ENCODE assay signal across 8 cellular contexts in the genomic region with DNA sequence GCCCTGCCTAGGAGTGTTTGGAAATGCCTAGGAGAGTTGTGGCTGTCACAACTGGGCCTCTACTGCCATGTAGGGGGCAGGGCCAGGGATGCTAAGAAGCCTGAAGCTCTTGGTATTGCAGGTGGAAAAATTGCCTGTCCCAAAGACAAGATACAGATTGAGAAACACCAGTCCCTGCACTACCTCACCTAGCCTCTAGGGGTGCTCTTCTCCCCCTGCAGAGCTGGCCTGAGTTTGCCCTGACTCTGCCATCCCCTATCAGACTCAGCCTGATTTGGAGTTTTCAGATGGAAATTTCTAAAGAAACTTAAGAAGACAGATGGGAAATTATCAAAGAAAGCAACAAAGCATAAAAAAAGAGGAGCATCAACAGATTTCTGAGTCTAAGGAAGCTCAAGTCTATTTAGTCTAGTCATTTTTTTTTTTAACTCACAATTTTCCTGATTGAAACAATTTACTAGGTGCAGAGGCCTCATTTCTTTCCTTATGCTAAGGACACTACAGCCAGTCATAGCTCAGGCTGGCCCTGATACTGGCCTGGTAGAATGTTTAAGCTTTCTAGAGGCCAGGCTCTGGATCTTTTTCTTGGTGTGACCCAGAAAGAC.
DNase-seq lines count a peak whose midpoint lies in the region; ATAC-seq and TF ChIP-seq lines count a peak whose summit lies in the region.

No MANE protein-coding gene starts in this region.

- no peak overlapping the region for H2AFZ ChIP-seq in Karpas-422 (ENCODE audit: low read length)

- no peak overlapping the region for H3K9ac ChIP-seq in Karpas-422 (ENCODE audit: low read length)

- H3K9me3 ChIP-seq in Karpas-422 (ENCODE audit: low read length) (no peaks in the 10 kb centered on the region), ascending aorta (no peaks in the 10 kb centered on the region)

- ATAC-seq in HG02981 (IDR thresholded peaks at IDR 0.05; ENCODE audit: unreplicated experiment) (no peak), HG02763 (IDR thresholded peaks at IDR 0.05; ENCODE audit: unreplicated experiment) (no peak)

- no peak overlapping the region for H3K27ac ChIP-seq in Karpas-422 (ENCODE audit: low read length)
- no peak overlapping the region for H3K27ac ChIP-seq in ascending aorta

- H3K79me2 ChIP-seq in Karpas-422 (ENCODE audit: low read length), result no peaks in the 10 kb centered on the region

- peak; percentile 44 to 75 (median 71) for TF ChIP-seq CTCF in ascending aorta (IDR thresholded peaks at IDR 0.05)

- H4K20me1 ChIP-seq in Karpas-422 (ENCODE audit: insufficient read depth, low read depth, low read length), result no peaks in the 10 kb centered on the region

- H3K4me3 ChIP-seq in Karpas-422 (ENCODE audit: low read length), result no peak overlapping the region
- no peak overlapping the region for H3K4me3 ChIP-seq in ascending aorta

- H3K9me2 ChIP-seq in Karpas-422 (replicated peaks; ENCODE audit: insufficient read depth, low read length), result no peaks in the 10 kb centered on the region

- H3K27me3 ChIP-seq in Karpas-422 (ENCODE audit: low read length) (no peaks in the 10 kb centered on the region), ascending aorta (no peaks in the 10 kb centered on the region)

- intact Hi-C loops in ascending aorta (cut with DNase I), result no loop called here

- no peaks in the 10 kb centered on the region for H3K4me1 ChIP-seq in Karpas-422 (ENCODE audit: low read length)
- H3K4me1 ChIP-seq in ascending aorta, result no peaks in the 10 kb centered on the region

- H3K4me2 ChIP-seq in Karpas-422 (ENCODE audit: low read depth, low read length, poor library complexity, severe bottlenecking), result no peak overlapping the region

- H3K36me3 ChIP-seq in Karpas-422 (ENCODE audit: insufficient read depth, low read length) (no peaks in the 10 kb centered on the region), ascending aorta (no peaks in the 10 kb centered on the region)

- DNase-seq in Daoy (ENCODE audit: low read depth) (peak; percentile 44), Karpas-422 (peak; percentile 82), SW480 (ENCODE audit: low spot score) (peak; percentile 53), ascending aorta (ENCODE audit: low spot score in 2 of 2) (no peak), iPS-NIHi11 (ENCODE audit: low spot score) (peak; percentile 68)
- DNase-seq in stimulated activated CD4-positive, alpha-beta T cell treated with anti-CD3 and anti-CD28 coated beads, Interleukin-1b, Interleukin-23, amount 100 ng/mL, for 4 hours (ENCODE audit: low read depth in 2 of 2), result peak; percentile 25 to 39

Comparison
In these comparisons a context has a peak if more than half of its experiments do, and no peak if none do; other contexts are left out.
1. DNase-seq: peak in Daoy (single experiment), Karpas-422 (single experiment), SW480 (single experiment), iPS-NIHi11 (single experiment) and stimulated activated CD4-positive, alpha-beta T cell treated with anti-CD3 and anti-CD28 coated beads, Interleukin-1b, Interleukin-23, amount 100 ng/mL, for 4 hours (2 of 2); none in ascending aorta (0 of 2).